Comparison of ENCODE assay signal across 2 cellular contexts in the genomic region with DNA sequence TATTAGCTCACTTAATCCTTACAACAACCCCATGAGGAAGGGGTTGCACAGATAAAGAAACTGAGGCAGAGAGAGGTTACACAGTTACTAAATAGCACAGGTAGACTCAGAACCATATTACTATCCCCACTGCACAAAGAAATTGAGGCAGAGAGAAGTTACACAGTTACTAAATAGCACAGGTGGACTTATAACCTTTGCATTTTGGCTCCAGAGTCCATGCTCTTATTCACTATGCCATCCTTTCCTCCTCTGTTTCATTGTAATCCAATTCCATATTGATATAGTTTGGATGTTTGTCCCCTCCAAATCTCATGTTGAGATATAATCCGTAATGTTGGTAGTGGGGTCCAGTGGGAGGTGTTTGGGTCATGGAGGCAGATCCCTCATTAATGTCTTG.
TF ChIP-seq lines count a peak whose summit lies in the region.

No MANE protein-coding gene starts in this region.

TF ChIP-seq in HepG2, 621 proteins besides CTCF, POLR2A, EP300 and RAD21 (continues in another document):
- TF ChIP-seq, protein P1, sequence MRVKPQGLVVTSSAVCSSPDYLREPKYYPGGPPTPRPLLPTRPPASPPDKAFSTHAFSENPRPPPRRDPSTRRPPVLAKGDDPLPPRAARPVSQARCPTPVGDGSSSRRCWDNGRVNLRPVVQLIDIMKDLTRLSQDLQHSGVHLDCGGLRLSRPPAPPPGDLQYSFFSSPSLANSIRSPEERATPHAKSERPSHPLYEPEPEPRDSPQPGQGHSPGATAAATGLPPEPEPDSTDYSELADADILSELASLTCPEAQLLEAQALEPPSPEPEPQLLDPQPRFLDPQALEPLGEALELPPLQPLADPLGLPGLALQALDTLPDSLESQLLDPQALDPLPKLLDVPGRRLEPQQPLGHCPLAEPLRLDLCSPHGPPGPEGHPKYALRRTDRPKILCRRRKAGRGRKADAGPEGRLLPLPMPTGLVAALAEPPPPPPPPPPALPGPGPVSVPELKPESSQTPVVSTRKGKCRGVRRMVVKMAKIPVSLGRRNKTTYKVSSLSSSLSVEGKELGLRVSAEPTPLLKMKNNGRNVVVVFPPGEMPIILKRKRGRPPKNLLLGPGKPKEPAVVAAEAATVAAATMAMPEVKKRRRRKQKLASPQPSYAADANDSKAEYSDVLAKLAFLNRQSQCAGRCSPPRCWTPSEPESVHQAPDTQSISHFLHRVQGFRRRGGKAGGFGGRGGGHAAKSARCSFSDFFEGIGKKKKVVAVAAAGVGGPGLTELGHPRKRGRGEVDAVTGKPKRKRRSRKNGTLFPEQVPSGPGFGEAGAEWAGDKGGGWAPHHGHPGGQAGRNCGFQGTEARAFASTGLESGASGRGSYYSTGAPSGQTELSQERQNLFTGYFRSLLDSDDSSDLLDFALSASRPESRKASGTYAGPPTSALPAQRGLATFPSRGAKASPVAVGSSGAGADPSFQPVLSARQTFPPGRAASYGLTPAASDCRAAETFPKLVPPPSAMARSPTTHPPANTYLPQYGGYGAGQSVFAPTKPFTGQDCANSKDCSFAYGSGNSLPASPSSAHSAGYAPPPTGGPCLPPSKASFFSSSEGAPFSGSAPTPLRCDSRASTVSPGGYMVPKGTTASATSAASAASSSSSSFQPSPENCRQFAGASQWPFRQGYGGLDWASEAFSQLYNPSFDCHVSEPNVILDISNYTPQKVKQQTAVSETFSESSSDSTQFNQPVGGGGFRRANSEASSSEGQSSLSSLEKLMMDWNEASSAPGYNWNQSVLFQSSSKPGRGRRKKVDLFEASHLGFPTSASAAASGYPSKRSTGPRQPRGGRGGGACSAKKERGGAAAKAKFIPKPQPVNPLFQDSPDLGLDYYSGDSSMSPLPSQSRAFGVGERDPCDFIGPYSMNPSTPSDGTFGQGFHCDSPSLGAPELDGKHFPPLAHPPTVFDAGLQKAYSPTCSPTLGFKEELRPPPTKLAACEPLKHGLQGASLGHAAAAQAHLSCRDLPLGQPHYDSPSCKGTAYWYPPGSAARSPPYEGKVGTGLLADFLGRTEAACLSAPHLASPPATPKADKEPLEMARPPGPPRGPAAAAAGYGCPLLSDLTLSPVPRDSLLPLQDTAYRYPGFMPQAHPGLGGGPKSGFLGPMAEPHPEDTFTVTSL (CRISPR knock-in tag; IDR thresholded peaks at IDR 0.05; ENCODE audit: borderline replicate concordance): 0 out of 2 replicates have a peak, but pooled peaks have one; percentile 0
- TF ChIP-seq SNRNP70 (IDR thresholded peaks at IDR 0.05; ENCODE audit: low read depth, low read length): no peak
- TF ChIP-seq, protein P2, sequence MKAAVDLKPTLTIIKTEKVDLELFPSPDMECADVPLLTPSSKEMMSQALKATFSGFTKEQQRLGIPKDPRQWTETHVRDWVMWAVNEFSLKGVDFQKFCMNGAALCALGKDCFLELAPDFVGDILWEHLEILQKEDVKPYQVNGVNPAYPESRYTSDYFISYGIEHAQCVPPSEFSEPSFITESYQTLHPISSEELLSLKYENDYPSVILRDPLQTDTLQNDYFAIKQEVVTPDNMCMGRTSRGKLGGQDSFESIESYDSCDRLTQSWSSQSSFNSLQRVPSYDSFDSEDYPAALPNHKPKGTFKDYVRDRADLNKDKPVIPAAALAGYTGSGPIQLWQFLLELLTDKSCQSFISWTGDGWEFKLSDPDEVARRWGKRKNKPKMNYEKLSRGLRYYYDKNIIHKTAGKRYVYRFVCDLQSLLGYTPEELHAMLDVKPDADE (CRISPR knock-in tag; IDR thresholded peaks at IDR 0.05): no peak
- TF ChIP-seq, protein P3, sequence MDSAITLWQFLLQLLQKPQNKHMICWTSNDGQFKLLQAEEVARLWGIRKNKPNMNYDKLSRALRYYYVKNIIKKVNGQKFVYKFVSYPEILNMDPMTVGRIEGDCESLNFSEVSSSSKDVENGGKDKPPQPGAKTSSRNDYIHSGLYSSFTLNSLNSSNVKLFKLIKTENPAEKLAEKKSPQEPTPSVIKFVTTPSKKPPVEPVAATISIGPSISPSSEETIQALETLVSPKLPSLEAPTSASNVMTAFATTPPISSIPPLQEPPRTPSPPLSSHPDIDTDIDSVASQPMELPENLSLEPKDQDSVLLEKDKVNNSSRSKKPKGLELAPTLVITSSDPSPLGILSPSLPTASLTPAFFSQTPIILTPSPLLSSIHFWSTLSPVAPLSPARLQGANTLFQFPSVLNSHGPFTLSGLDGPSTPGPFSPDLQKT (CRISPR knock-in tag; IDR thresholded peaks at IDR 0.05; ENCODE audit: borderline replicate concordance): no peak
- no peak for TF ChIP-seq AGO1 (IDR thresholded peaks at IDR 0.05; ENCODE audit: low read depth, low read length, poor library complexity, severe bottlenecking)
- TF ChIP-seq, protein P4, sequence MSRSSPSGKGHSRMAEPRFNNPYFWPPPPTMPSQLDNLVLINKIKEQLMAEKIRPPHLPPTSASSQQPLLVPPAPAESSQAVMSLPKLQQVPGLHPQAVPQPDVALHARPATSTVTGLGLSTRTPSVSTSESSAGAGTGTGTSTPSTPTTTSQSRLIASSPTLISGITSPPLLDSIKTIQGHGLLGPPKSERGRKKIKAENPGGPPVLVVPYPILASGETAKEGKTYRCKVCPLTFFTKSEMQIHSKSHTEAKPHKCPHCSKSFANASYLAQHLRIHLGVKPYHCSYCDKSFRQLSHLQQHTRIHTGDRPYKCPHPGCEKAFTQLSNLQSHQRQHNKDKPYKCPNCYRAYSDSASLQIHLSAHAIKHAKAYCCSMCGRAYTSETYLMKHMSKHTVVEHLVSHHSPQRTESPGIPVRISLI (CRISPR knock-in tag; IDR thresholded peaks at IDR 0.05; ENCODE audit: borderline replicate concordance): no peak
- TF ChIP-seq NFKB2 (CRISPR knock-in tag; IDR thresholded peaks at IDR 0.05; ENCODE audit: borderline replicate concordance): no peak

TF ChIP-seq in neural cell, 6 proteins besides CTCF, POLR2A, EP300 and RAD21:
- TF ChIP-seq MXI1 (conservative IDR thresholded peaks at IDR 0.05; ENCODE audit: poor library complexity, severe bottlenecking) (no peak), EZH2 (IDR thresholded peaks at IDR 0.05; ENCODE audit: borderline replicate concordance, insufficient read depth, low read length, poor library complexity, severe bottlenecking) (no peak), POLR2AphosphoS5 (IDR thresholded peaks at IDR 0.05) (no peak), TAF1 (IDR thresholded peaks at IDR 0.05; ENCODE audit: low read depth) (no peak), SMC3 (conservative IDR thresholded peaks at IDR 0.05; ENCODE audit: poor library complexity) (no peak)
- TF ChIP-seq, protein P5, sequence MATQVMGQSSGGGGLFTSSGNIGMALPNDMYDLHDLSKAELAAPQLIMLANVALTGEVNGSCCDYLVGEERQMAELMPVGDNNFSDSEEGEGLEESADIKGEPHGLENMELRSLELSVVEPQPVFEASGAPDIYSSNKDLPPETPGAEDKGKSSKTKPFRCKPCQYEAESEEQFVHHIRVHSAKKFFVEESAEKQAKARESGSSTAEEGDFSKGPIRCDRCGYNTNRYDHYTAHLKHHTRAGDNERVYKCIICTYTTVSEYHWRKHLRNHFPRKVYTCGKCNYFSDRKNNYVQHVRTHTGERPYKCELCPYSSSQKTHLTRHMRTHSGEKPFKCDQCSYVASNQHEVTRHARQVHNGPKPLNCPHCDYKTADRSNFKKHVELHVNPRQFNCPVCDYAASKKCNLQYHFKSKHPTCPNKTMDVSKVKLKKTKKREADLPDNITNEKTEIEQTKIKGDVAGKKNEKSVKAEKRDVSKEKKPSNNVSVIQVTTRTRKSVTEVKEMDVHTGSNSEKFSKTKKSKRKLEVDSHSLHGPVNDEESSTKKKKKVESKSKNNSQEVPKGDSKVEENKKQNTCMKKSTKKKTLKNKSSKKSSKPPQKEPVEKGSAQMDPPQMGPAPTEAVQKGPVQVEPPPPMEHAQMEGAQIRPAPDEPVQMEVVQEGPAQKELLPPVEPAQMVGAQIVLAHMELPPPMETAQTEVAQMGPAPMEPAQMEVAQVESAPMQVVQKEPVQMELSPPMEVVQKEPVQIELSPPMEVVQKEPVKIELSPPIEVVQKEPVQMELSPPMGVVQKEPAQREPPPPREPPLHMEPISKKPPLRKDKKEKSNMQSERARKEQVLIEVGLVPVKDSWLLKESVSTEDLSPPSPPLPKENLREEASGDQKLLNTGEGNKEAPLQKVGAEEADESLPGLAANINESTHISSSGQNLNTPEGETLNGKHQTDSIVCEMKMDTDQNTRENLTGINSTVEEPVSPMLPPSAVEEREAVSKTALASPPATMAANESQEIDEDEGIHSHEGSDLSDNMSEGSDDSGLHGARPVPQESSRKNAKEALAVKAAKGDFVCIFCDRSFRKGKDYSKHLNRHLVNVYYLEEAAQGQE (IDR thresholded peaks at IDR 0.05; ENCODE audit: borderline replicate concordance): no peak
